Comparison of ENCODE assay signal across 1 cellular context in genomic region chr20:24157213-24157612, GRCh38.
TF ChIP-seq lines count a peak whose summit lies in the region.

No MANE protein-coding gene starts in this region.

TF ChIP-seq in K562, 482 proteins besides CTCF, POLR2A, EP300 and RAD21 (continued from another document):
- TF ChIP-seq ZNF644 (tag; IDR thresholded peaks at IDR 0.05; ENCODE audit: low read depth) (no peak), ZNF764 (CRISPR knock-in tag; IDR thresholded peaks at IDR 0.05; ENCODE audit: low read depth) (no peak), ZKSCAN3 (CRISPR knock-in tag; IDR thresholded peaks at IDR 0.05) (no peak), ZBTB17 (CRISPR knock-in tag; IDR thresholded peaks at IDR 0.05) (no peak), ZC3H8 (IDR thresholded peaks at IDR 0.05) (no peak)
